21 cellular contexts compared by ENCODE assay signal in genomic region chr5:178307266-178308045, GRCh38.
DNase-seq lines count a peak whose midpoint lies in the region; ATAC-seq and TF ChIP-seq lines count a peak whose summit lies in the region.
"Had no signal": no experiment of that assay in that cellular context is flagged by ENCODE, and none has a peak within 500 bp of the region (broad histone marks: within the 10 kb centered on the region; RNA-seq: fewer than 3 reads in every experiment).

No MANE protein-coding gene starts in this region.

- H3K36me3 ChIP-seq in osteoblast (ENCODE audit: insufficient read depth, low read length): no peaks in the 10 kb centered on the region
- H3K36me3 ChIP-seq: HAP-1, uterus had no signal

- H3K27me3 Mint-ChIP-seq in natural killer cell treated with Interleukin-12 subunit alpha and Interleukin-12 subunit beta and Interleukin-15 and Interleukin-18, amount 100 ng/mL, for 72 hours: peaks cover 0 to 8% of the 10 kb centered on the region in 2 donors
- peaks cover 8 to 10% of the 10 kb centered on the region in 2 donors for H3K27me3 Mint-ChIP-seq in natural killer cell (ENCODE audit: low read depth in 2 of 2)

- no peak overlapping the region for H3K4me3 ChIP-seq in osteoblast (ENCODE audit: insufficient read depth, low read length)
- H3K4me3 ChIP-seq: HAP-1, uterus had no signal

- no peak for ATAC-seq in natural killer cell treated with Interleukin-12 subunit alpha and Interleukin-12 subunit beta and Interleukin-15 and Interleukin-18, amount 100 ng/mL, for 72 hours
- ATAC-seq in natural killer cell: no peak

- H3K9me3 Mint-ChIP-seq in natural killer cell treated with Interleukin-12 subunit alpha and Interleukin-12 subunit beta and Interleukin-15 and Interleukin-18, amount 100 ng/mL, for 72 hours: no peaks in the 10 kb centered on the region
- H3K9me3 Mint-ChIP-seq in natural killer cell: no peaks in the 10 kb centered on the region
- H3K9me3 Mint-ChIP-seq: activated CD4-positive, alpha-beta memory T cell treated with anti-CD3 and anti-CD28 coated beads for 36 hours; activated naive CD4-positive, alpha-beta T cell treated with anti-CD3 and anti-CD28 coated beads for 36 hours had no signal

- H2AFZ ChIP-seq in osteoblast (ENCODE audit: low read length): no peak overlapping the region

- in situ Hi-C loops in GM13976 (cut with MboI; ENCODE audit: low sequenced_read_pairs, unreplicated experiment): no loop called here

- no peak overlapping the region for H3K27ac Mint-ChIP-seq in natural killer cell treated with Interleukin-12 subunit alpha and Interleukin-12 subunit beta and Interleukin-15 and Interleukin-18, amount 100 ng/mL, for 72 hours
- H3K27ac Mint-ChIP-seq in natural killer cell: no peak overlapping the region
- H3K27ac Mint-ChIP-seq: activated CD4-positive, alpha-beta memory T cell treated with anti-CD3 and anti-CD28 coated beads for 36 hours; activated naive CD4-positive, alpha-beta T cell treated with anti-CD3 and anti-CD28 coated beads for 36 hours had no signal

- H3K4me1 ChIP-seq in osteoblast (ENCODE audit: insufficient read depth, low read length): no peaks in the 10 kb centered on the region
- H3K4me1 ChIP-seq: HAP-1, uterus had no signal

- no peak for TF ChIP-seq CTCF in natural killer cell (IDR thresholded peaks at IDR 0.05)
- no peak for TF ChIP-seq CTCF in osteoblast (IDR thresholded peaks at IDR 0.05; ENCODE audit: extremely low read depth, low read depth, low read length)
- TF ChIP-seq CTCF in GM13976 (IDR thresholded peaks at IDR 0.05; ENCODE audit: borderline replicate concordance, control extremely low read depth, extremely low read depth, insufficient read depth, missing control alignments): no peak

- no peaks in the 10 kb centered on the region for H4K20me1 ChIP-seq in osteoblast (ENCODE audit: insufficient read depth, low read length)

- no peaks in the 10 kb centered on the region for H3K27me3 ChIP-seq in osteoblast (ENCODE audit: insufficient read depth, low read length)
- H3K27me3 ChIP-seq: uterus had no signal

- H3K4me3 Mint-ChIP-seq in natural killer cell treated with Interleukin-12 subunit alpha and Interleukin-12 subunit beta and Interleukin-15 and Interleukin-18, amount 100 ng/mL, for 72 hours: no peak overlapping the region
- no peak overlapping the region for H3K4me3 Mint-ChIP-seq in natural killer cell
- H3K4me3 Mint-ChIP-seq: activated CD4-positive, alpha-beta memory T cell treated with anti-CD3 and anti-CD28 coated beads for 36 hours; activated naive CD4-positive, alpha-beta T cell treated with anti-CD3 and anti-CD28 coated beads for 36 hours had no signal

- no peaks in the 10 kb centered on the region for H3K4me1 Mint-ChIP-seq in natural killer cell treated with Interleukin-12 subunit alpha and Interleukin-12 subunit beta and Interleukin-15 and Interleukin-18, amount 100 ng/mL, for 72 hours (ENCODE audit: low read depth in 2 of 2)
- H3K4me1 Mint-ChIP-seq in natural killer cell: no peaks in the 10 kb centered on the region

- no peak overlapping the region for H3K4me2 ChIP-seq in osteoblast (ENCODE audit: insufficient read depth, low read length)
- H3K4me2 ChIP-seq: KMS-11 had no signal

- H3K27ac ChIP-seq in osteoblast (ENCODE audit: low read depth, low read length): no peak overlapping the region
- H3K27ac ChIP-seq: C4-2B, KMS-11, uterus had no signal

- no peaks in the 10 kb centered on the region for H3K79me2 ChIP-seq in osteoblast (ENCODE audit: insufficient read depth, low read length)

- intact Hi-C loops in natural killer cell (cut with micrococcal nuclease): no loop called here

- no peaks in the 10 kb centered on the region for H3K9me3 ChIP-seq in osteoblast (ENCODE audit: low read depth, low read length)
- H3K9me3 ChIP-seq: HAP-1, uterus had no signal

- peak; percentile 54 for DNase-seq in natural killer cell treated with Interleukin-12 subunit alpha and Interleukin-12 subunit beta and Interleukin-15 and Interleukin-18, amount 100 ng/mL, for 72 hours (ENCODE audit: low spot score)
- no peak for DNase-seq in natural killer cell
- DNase-seq in islet precursor cell: peak; percentile 48
- DNase-seq in osteoblast (ENCODE audit: insufficient read length, low spot score, missing footprints): peak; percentile 75
- DNase-seq in foreskin melanocyte: no peak
- no peak for DNase-seq in GM13976 (ENCODE audit: low spot score)
- DNase-seq in stimulated activated CD4-positive, alpha-beta T cell treated with anti-CD3 and anti-CD28 coated beads, Interleukin-4, amount 100 ng/mL, for 24 hours: no peak
- no peak for DNase-seq in HK-2 (ENCODE audit: unreplicated experiment)
- DNase-seq: ACHN; activated CD4-positive, alpha-beta memory T cell treated with anti-CD3 and anti-CD28 coated beads for 36 hours; activated naive CD4-positive, alpha-beta T cell treated with anti-CD3 and anti-CD28 coated beads for 36 hours; amygdala; foreskin fibroblast; hippocampal formation; NCI-H524 treated with DMSO at 0.1 percent for 48 hours; stimulated activated CD4-positive, alpha-beta T cell treated with anti-CD3 and anti-CD28 coated beads, Interleukin-15, amount 100 ng/mL, for 24 hours; stimulated activated CD8-positive, alpha-beta memory T cell treated with anti-CD3 and anti-CD28 coated beads, Interleukin-4, amount 100 ng/mL, for 48 hours; uterus had no signal

- H3K36me3 Mint-ChIP-seq in natural killer cell treated with Interleukin-12 subunit alpha and Interleukin-12 subunit beta and Interleukin-15 and Interleukin-18, amount 100 ng/mL, for 72 hours: no peaks in the 10 kb centered on the region
- no peaks in the 10 kb centered on the region for H3K36me3 Mint-ChIP-seq in natural killer cell
- H3K36me3 Mint-ChIP-seq: activated CD4-positive, alpha-beta memory T cell treated with anti-CD3 and anti-CD28 coated beads for 36 hours had no signal

Comparison
In these comparisons a context has a peak if more than half of its experiments do, and no peak if none do; other contexts are left out.
1. DNase-seq: peak in natural killer cell treated with Interleukin-12 subunit alpha and Interleukin-12 subunit beta and Interleukin-15 and Interleukin-18, amount 100 ng/mL, for 72 hours (single experiment), islet precursor cell (single experiment) and osteoblast (single experiment); none in natural killer cell (single experiment), foreskin melanocyte (single experiment), GM13976 (single experiment), stimulated activated CD4-positive, alpha-beta T cell treated with anti-CD3 and anti-CD28 coated beads, Interleukin-4, amount 100 ng/mL, for 24 hours (single experiment) and HK-2 (single experiment).